Comparison of ENCODE assay signal across 8 cellular contexts in the genomic region with DNA sequence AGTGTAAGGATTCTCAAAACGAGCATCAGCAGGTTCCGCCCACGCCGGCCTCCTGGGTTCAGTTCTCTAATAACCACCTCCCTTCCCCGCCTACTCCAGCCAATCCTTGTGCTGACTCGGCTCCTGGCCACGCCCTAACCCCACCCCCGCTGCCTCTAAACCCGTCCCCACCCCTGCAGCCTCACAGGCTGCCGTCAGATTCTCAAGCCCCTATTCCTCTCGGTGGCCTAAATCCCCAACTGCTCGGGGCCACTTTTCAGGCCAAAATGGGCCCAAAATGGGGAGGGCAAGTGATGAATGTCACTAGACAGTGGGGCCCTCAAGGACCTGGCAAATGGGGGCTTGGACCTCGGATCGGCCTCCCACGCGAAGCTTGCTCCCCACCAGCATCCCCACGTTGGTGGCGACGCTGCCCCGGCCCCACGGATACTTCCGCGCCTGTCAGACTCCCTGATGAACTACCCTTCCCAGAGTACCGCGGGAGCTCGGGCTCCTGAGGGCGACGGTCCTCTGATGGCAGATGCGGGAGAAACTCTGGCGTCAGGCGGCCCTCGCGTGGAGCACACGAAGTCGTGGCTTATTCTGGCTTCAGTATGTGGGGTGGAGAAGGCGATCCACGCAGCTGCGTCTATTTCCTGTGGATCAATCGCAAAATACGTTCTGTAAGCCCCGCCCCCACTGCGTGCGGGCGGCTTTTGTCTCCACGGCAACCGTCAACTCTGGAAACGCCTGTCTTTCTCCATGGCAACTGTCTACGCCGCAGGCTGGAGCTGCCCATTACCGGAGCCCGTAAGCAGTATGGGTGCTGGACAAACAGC. TPM values are rescaled to one million over a fixed set of nuclear protein-coding genes. Genes with fewer than 3 reads are reported as not detected.
DNase-seq lines count a peak whose midpoint lies in the region; ATAC-seq and TF ChIP-seq lines count a peak whose summit lies in the region.

No MANE protein-coding gene starts in this region.

- peaks cover 9% of the 10 kb centered on the region for H3K4me1 ChIP-seq in mucosa of descending colon (ENCODE audit: low read depth)

- H3K27me3 Mint-ChIP-seq in MCF 10A (ENCODE audit: insufficient read depth, unreplicated experiment), result no peaks in the 10 kb centered on the region

- ATAC-seq in mucosa of descending colon, result peak; percentile 95
- ATAC-seq in GM21423 (IDR thresholded peaks at IDR 0.05; ENCODE audit: unreplicated experiment), result no peak

- peak; percentile 51 to 88 for DNase-seq in T47D (ENCODE audit: low read depth in 1 of 2, low spot score in 1 of 2)
- no peak for DNase-seq in MCF 10A (ENCODE audit: unreplicated experiment)
- DNase-seq in NCI-H748 (lab: John Stamatoyannopoulos, UW; ENCODE audit: unreplicated experiment), result peak; percentile 96
- peak; percentile 84 for DNase-seq in activated CD8-positive, alpha-beta memory T cell treated with anti-CD3 and anti-CD28 coated beads, Interleukin-2, amount 50 U/mL, for 4 hours
- peak; percentile 59 for DNase-seq in epidermal melanocyte (ENCODE audit: insufficient read length, low spot score)
- peak; percentile 80 to 87 (median 86) for DNase-seq in mucosa of descending colon
- DNase-seq in stimulated activated CD8-positive, alpha-beta memory T cell treated with anti-CD3 and anti-CD28 coated beads, Interleukin-15, amount 100 ng/mL, for 48 hours (ENCODE audit: low read depth in 2 of 2), result peak; percentile 54 to 58

- H3K4me3 Mint-ChIP-seq in MCF 10A (ENCODE audit: unreplicated experiment), result no peak overlapping the region

- H3K9me3 Mint-ChIP-seq in MCF 10A (ENCODE audit: unreplicated experiment), result peaks cover 13% of the 10 kb centered on the region

- H3K4me3 ChIP-seq in mucosa of descending colon, result no peak overlapping the region

- CTCF ChIA-PET in MCF 10A (lab: Yijun Ruan, JAX), result interaction anchor here (0.5 to 2.0 kb wide), 4 partner anchors 73 to 368 kb away, joined by 3 to 5 read pairs (median 5); no protein-coding TSS in a partner anchor

- H3K9me3 ChIP-seq in mucosa of descending colon, result peaks cover 13% of the 10 kb centered on the region

- in situ Hi-C loops in T47D (cut with HindIII; ENCODE audit: low pct_unique_long_range_greater_than_20kb, low sequenced_read_pairs), result no loop called here

- H3K4me1 Mint-ChIP-seq in MCF 10A (ENCODE audit: insufficient read depth, unreplicated experiment), result no peaks in the 10 kb centered on the region

- intact Hi-C loops in MCF 10A (cut with micrococcal nuclease), result no loop called here
- intact Hi-C loops in mucosa of descending colon (cut with DNase I, micrococcal nuclease), result no loop called here

- no TSS peak for BruUV-seq in MCF 10A (replicated peaks; lab: Mats Ljungman, UMichigan)

- TF ChIP-seq CTCF in MCF 10A (IDR thresholded peaks at IDR 0.05; ENCODE audit: unreplicated experiment) (no peak), mucosa of descending colon (IDR thresholded peaks at IDR 0.05) (no peak)

- no peak overlapping the region for H3K27ac Mint-ChIP-seq in MCF 10A (ENCODE audit: low read depth, unreplicated experiment)

- peaks cover 27% of the 10 kb centered on the region for H3K36me3 Mint-ChIP-seq in MCF 10A (ENCODE audit: insufficient read depth, unreplicated experiment)

- POLR2A ChIA-PET in MCF 10A (lab: Yijun Ruan, JAX), result interaction anchor here (1.1 kb wide), 1 partner anchor 26 kb away, joined by 3 read pairs; a partner anchor contains a TSS

- peaks cover 2% of the 10 kb centered on the region for H3K36me3 ChIP-seq in mucosa of descending colon (ENCODE audit: low read depth)

RNA-seq across cellular contexts. Expression of a gene that starts 24.8 kb away (rescaled TPM):
- 9.9 and 13.4 TPM in 2 replicates for total RNA-seq in MCF 10A (2022)
- total RNA-seq in mucosa of descending colon, result 1 to 10 TPM; 5.2 to 9.2 (median 6.0) TPM

RNA-seq across cellular contexts. Expression of a gene that starts 25.4 kb away (rescaled TPM):
- total RNA-seq in MCF 10A (2022) (24.7 and 32.8 TPM in 2 replicates), mucosa of descending colon (10 to 100 TPM; 53.8 to 72.9 (median 62.7) TPM)
